In the genomic region with DNA sequence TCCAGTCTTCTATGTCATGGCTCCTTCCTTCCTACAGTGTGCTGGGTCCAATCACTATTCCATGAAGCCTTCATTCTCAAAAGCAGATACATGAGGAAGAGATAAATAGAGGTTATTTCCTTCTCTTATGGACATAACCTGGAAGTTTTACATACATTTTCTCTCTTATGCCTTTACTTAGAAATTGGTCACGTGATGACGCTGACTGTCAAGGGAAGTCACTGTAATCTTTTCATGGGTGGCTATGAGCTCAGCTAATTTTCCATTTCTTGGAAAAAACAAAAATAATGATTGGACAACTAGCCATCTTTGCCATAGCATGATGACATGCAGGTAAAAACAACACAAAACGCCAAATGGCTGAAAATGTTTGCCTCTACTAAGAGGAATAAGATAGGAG, we compare ENCODE assay signal across 25 cellular contexts.
A peak's percentile ranks its signal among the peaks of the same experiment; 100 is the strongest.
DNase-seq lines count a peak whose midpoint lies in the region; ATAC-seq and TF ChIP-seq lines count a peak whose summit lies in the region.
"Had no signal": no experiment of that assay in that cellular context is flagged by ENCODE, and none has a peak within 500 bp of the region (broad histone marks: within the 10 kb centered on the region; RNA-seq: fewer than 3 reads in every experiment).

No MANE protein-coding gene starts in this region.

- peaks cover 1% of the 10 kb centered on the region for H3K9me3 Mint-ChIP-seq in activated CD8-positive, alpha-beta T cell treated with anti-CD3 and anti-CD28 coated beads for 36 hours
- H3K9me3 Mint-ChIP-seq in activated CD8-positive, alpha-beta T cell treated with anti-CD3 and anti-CD28 coated beads, Interleukin-2, amount 10 ng/mL, durations not matched to agents 7 days and 5 days (ENCODE audit: insufficient read depth) = peaks cover 6% of the 10 kb centered on the region
- H3K9me3 Mint-ChIP-seq in endodermal cell = no peaks in the 10 kb centered on the region

- POLR2A ChIA-PET in activated CD8-positive, alpha-beta T cell treated with anti-CD3 and anti-CD28 coated beads for 36 hours (lab: Charles Lee) = no interaction called here
- POLR2A ChIA-PET in activated CD8-positive, alpha-beta T cell treated with anti-CD3 and anti-CD28 coated beads, Interleukin-2, amount 10 ng/mL, durations not matched to agents 7 days and 5 days (lab: Charles Lee) = interaction anchor here (0.7 kb wide), 1 partner anchor 673 kb away, joined by 3 read pairs; no protein-coding TSS in a partner anchor

- intact Hi-C loops in activated CD8-positive, alpha-beta T cell treated with anti-CD3 and anti-CD28 coated beads for 36 hours (cut with micrococcal nuclease) = no loop called here

- H3K27ac ChIP-seq in HUES6 (ENCODE audit: low read depth, low read length) (no peak overlapping the region), endodermal cell (ENCODE audit: low read depth, low read length) (no peak overlapping the region)
- H3K27ac ChIP-seq: adrenal gland, body of pancreas, lower lobe of right lung, right lobe of liver, SJSA1 had no signal

- no peaks in the 10 kb centered on the region for H3K9me3 ChIP-seq in HUES6 (ENCODE audit: control insufficient read depth, insufficient read depth, low read depth, low read length)
- no peaks in the 10 kb centered on the region for H3K9me3 ChIP-seq in endodermal cell (ENCODE audit: control insufficient read depth, low read length)
- no peaks in the 10 kb centered on the region for H3K9me3 ChIP-seq in skeletal muscle satellite cell (replicated peaks; ENCODE audit: low read length)
- H3K9me3 ChIP-seq: adrenal gland, body of pancreas, lower lobe of right lung, right lobe of liver, SJSA1 had no signal

- peak overlapping the region; percentile 87; the same call in 1 of the 2 replicates for H3K4me3 ChIP-seq in HUES6 (ENCODE audit: low read depth, low read length)
- H3K4me3 ChIP-seq in endodermal cell (ENCODE audit: low read length) = no peak overlapping the region
- H3K4me3 ChIP-seq in skeletal muscle satellite cell (ENCODE audit: low read length) = no peak overlapping the region

- H3K9ac ChIP-seq in HUES6 (ENCODE audit: low read length) (no peak overlapping the region), endodermal cell (ENCODE audit: extremely low read depth, low read length, poor library complexity, severe bottlenecking) (no peak overlapping the region), skeletal muscle satellite cell (ENCODE audit: low read depth, low read length) (no peak overlapping the region)

- no peak for TF ChIP-seq CTCF in activated CD8-positive, alpha-beta T cell treated with anti-CD3 and anti-CD28 coated beads for 36 hours (IDR thresholded peaks at IDR 0.05)
- TF ChIP-seq CTCF in endodermal cell (conservative IDR thresholded peaks at IDR 0.05) = no peak

- ATAC-seq in activated CD8-positive, alpha-beta T cell treated with anti-CD3 and anti-CD28 coated beads for 36 hours = no peak
- ATAC-seq in activated CD8-positive, alpha-beta T cell treated with anti-CD3 and anti-CD28 coated beads, Interleukin-2, amount 10 ng/mL, durations not matched to agents 7 days and 5 days = no peak
- ATAC-seq in HG02763 (IDR thresholded peaks at IDR 0.05; ENCODE audit: unreplicated experiment) = no peak
- ATAC-seq: CD8-positive, alpha-beta T cell; stimulated activated memory B cell treated with anti-CD40 and anti-IgM and Interleukin-4, amounts not matched to agents 10 μg/mL and 1 μg/mL and 100 μg/mL, for 72 hours had no signal

- no peaks in the 10 kb centered on the region for H3K4me1 ChIP-seq in HUES6 (ENCODE audit: control insufficient read depth, insufficient read depth, low read length)
- no peaks in the 10 kb centered on the region for H3K4me1 ChIP-seq in endodermal cell (ENCODE audit: control insufficient read depth, insufficient read depth, low read length)
- H3K4me1 ChIP-seq in skeletal muscle satellite cell (ENCODE audit: control insufficient read depth, insufficient read depth, low read length) = peaks cover 5% of the 10 kb centered on the region
- H3K4me1 ChIP-seq: adrenal gland, body of pancreas had no signal

- H3K36me3 Mint-ChIP-seq in activated CD8-positive, alpha-beta T cell treated with anti-CD3 and anti-CD28 coated beads for 36 hours (ENCODE audit: low read depth) = no peaks in the 10 kb centered on the region
- H3K36me3 Mint-ChIP-seq in activated CD8-positive, alpha-beta T cell treated with anti-CD3 and anti-CD28 coated beads, Interleukin-2, amount 10 ng/mL, durations not matched to agents 7 days and 5 days (ENCODE audit: low read depth) = peaks cover 8% of the 10 kb centered on the region
- no peaks in the 10 kb centered on the region for H3K36me3 Mint-ChIP-seq in endodermal cell (ENCODE audit: low read depth)
- H3K36me3 Mint-ChIP-seq: CD8-positive, alpha-beta T cell; stimulated activated memory B cell treated with anti-CD40 and anti-IgM and Interleukin-4, amounts not matched to agents 10 μg/mL and 1 μg/mL and 100 μg/mL, for 72 hours had no signal

- peak overlapping the region; percentile 92 for H3K4me2 ChIP-seq in skeletal muscle satellite cell (ENCODE audit: low read length)

- WGBS in endodermal cell (ENCODE audit: insufficient coverage in 1 of 2, insufficient read length in 1 of 2), 2 experiments = 95 to 96% methylated on average over 3 of the region's 3 CpGs

- CTCF ChIA-PET in activated CD8-positive, alpha-beta T cell treated with anti-CD3 and anti-CD28 coated beads for 36 hours (lab: Charles Lee) = no interaction called here
- CTCF ChIA-PET in activated CD8-positive, alpha-beta T cell treated with anti-CD3 and anti-CD28 coated beads, Interleukin-2, amount 10 ng/mL, durations not matched to agents 7 days and 5 days (lab: Charles Lee) = interaction anchor here (1.1 kb wide), 1 partner anchor 31 kb away, joined by 3 read pairs; no protein-coding TSS in a partner anchor

- no peak for DNase-seq in activated CD8-positive, alpha-beta T cell treated with anti-CD3 and anti-CD28 coated beads for 36 hours
- DNase-seq in activated CD8-positive, alpha-beta T cell treated with anti-CD3 and anti-CD28 coated beads, Interleukin-2, amount 10 ng/mL, durations not matched to agents 7 days and 5 days = no peak
- DNase-seq in endodermal cell = no peak
- no peak for DNase-seq in epidermal melanocyte (ENCODE audit: insufficient read length, low spot score)
- DNase-seq in activated CD4-positive, alpha-beta T cell treated with anti-CD3 and anti-CD28 coated beads for 1 hour = no peak
- DNase-seq: 8988T; activated gamma-delta T cell treated with Interleukin-2 at 50 U/mL for 16 hours; activated T-cell treated with anti-CD3 and anti-CD28 coated beads for 4 hours; adrenal gland; body of pancreas; CD8-positive, alpha-beta T cell; DMS153; lower lobe of right lung; NCI-H2029; NCI-H526 treated with DMSO at 0.1 percent for 48 hours; right lobe of liver; stimulated activated CD4-positive, alpha-beta T cell treated with anti-CD3 and anti-CD28 coated beads, Interleukin-4, amount 100 ng/mL, for 24 hours; T-helper 1 cell had no signal

- H3K27me3 ChIP-seq in HUES6 (ENCODE audit: control insufficient read depth, insufficient read depth, low read length) (peaks cover 17% of the 10 kb centered on the region), endodermal cell (ENCODE audit: control insufficient read depth, insufficient read depth, low read length, poor library complexity, severe bottlenecking) (peaks cover 30% of the 10 kb centered on the region), skeletal muscle satellite cell (ENCODE audit: control insufficient read depth, insufficient read depth, low read length) (peaks cover 8% of the 10 kb centered on the region)
- H3K27me3 ChIP-seq: SJSA1 had no signal

- H3K27me3 Mint-ChIP-seq in activated CD8-positive, alpha-beta T cell treated with anti-CD3 and anti-CD28 coated beads for 36 hours = peaks cover 51% of the 10 kb centered on the region
- peaks cover 46% of the 10 kb centered on the region for H3K27me3 Mint-ChIP-seq in activated CD8-positive, alpha-beta T cell treated with anti-CD3 and anti-CD28 coated beads, Interleukin-2, amount 10 ng/mL, durations not matched to agents 7 days and 5 days (ENCODE audit: low read depth)
- peaks cover 31% of the 10 kb centered on the region for H3K27me3 Mint-ChIP-seq in endodermal cell (ENCODE audit: insufficient read depth)

- H3K27ac Mint-ChIP-seq in activated CD8-positive, alpha-beta T cell treated with anti-CD3 and anti-CD28 coated beads for 36 hours = no peak overlapping the region
- no peak overlapping the region for H3K27ac Mint-ChIP-seq in activated CD8-positive, alpha-beta T cell treated with anti-CD3 and anti-CD28 coated beads, Interleukin-2, amount 10 ng/mL, durations not matched to agents 7 days and 5 days
- no peak overlapping the region for H3K27ac Mint-ChIP-seq in endodermal cell
- H3K27ac Mint-ChIP-seq: CD8-positive, alpha-beta T cell; nephron; progenitor cell of endocrine pancreas; stimulated activated memory B cell treated with anti-CD40 and anti-IgM and Interleukin-4, amounts not matched to agents 10 μg/mL and 1 μg/mL and 100 μg/mL, for 72 hours had no signal

- peaks cover 13% of the 10 kb centered on the region for H3K4me1 Mint-ChIP-seq in activated CD8-positive, alpha-beta T cell treated with anti-CD3 and anti-CD28 coated beads for 36 hours (ENCODE audit: low read depth)
- peaks cover 24% of the 10 kb centered on the region for H3K4me1 Mint-ChIP-seq in activated CD8-positive, alpha-beta T cell treated with anti-CD3 and anti-CD28 coated beads, Interleukin-2, amount 10 ng/mL, durations not matched to agents 7 days and 5 days (ENCODE audit: low read depth)
- peaks cover 4% of the 10 kb centered on the region for H3K4me1 Mint-ChIP-seq in endodermal cell

- H3K4me3 Mint-ChIP-seq in activated CD8-positive, alpha-beta T cell treated with anti-CD3 and anti-CD28 coated beads for 36 hours = peak overlapping the region; percentile 10
- H3K4me3 Mint-ChIP-seq in activated CD8-positive, alpha-beta T cell treated with anti-CD3 and anti-CD28 coated beads, Interleukin-2, amount 10 ng/mL, durations not matched to agents 7 days and 5 days = no peak overlapping the region
- H3K4me3 Mint-ChIP-seq in endodermal cell = peak overlapping the region; percentile 74

- no peaks in the 10 kb centered on the region for H3K36me3 ChIP-seq in HUES6 (ENCODE audit: control insufficient read depth, insufficient read depth, low read length)
- H3K36me3 ChIP-seq in endodermal cell (ENCODE audit: control insufficient read depth, insufficient read depth, low read length) = no peaks in the 10 kb centered on the region
- no peaks in the 10 kb centered on the region for H3K36me3 ChIP-seq in skeletal muscle satellite cell (ENCODE audit: insufficient read depth, low read length)
- H3K36me3 ChIP-seq: adrenal gland, lower lobe of right lung, right lobe of liver, SJSA1 had no signal
